18 cellular contexts compared by ENCODE assay signal in the genomic region with DNA sequence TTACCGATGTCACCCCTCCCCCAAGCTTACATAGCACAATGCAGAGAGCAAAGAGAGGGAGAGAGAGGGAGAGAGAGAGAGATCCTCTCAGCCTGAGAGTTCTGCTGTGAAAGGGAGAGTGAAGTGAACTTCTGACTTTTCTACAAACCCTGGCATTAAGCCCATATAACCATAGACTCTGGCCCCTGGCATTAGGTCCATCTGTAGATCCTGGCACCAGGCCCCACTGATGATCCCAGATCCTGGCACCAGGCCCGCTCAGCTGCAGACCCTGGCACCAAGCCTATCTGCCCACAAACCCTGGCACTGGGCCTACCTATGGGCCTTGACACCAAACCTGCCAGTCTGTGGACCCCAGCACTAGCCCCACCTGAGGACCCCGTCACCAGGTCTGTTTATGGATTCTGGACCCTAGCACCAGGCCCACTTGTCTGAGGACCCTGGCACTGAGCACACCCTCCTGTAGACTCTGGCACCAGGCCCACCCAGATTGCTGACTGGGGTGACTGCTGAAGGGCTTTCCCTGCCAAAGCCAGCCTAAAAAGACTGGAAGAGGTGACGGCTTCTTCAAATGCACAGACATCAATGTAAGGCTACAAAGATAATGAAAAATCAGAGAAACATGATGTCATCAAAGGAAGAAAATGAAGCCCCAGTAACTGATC. TPM values are rescaled to one million over a fixed set of nuclear protein-coding genes. Genes with fewer than 3 reads are reported as not detected.
DNase-seq lines count a peak whose midpoint lies in the region; ATAC-seq and TF ChIP-seq lines count a peak whose summit lies in the region.
"Had no signal": no experiment of that assay in that cellular context is flagged by ENCODE, and none has a peak within 500 bp of the region (broad histone marks: within the 10 kb centered on the region; RNA-seq: fewer than 3 reads in every experiment).

No MANE protein-coding gene starts in this region.

- H3K27ac Mint-ChIP-seq in activated naive CD4-positive, alpha-beta T cell treated with anti-CD3 and anti-CD28 coated beads, Interleukin-2, amount 10 ng/mL, durations not matched to agents 7 days and 5 days, result no peak overlapping the region
- H3K27ac Mint-ChIP-seq in activated naive CD4-positive, alpha-beta T cell treated with anti-CD3 and anti-CD28 coated beads, Interleukin-2, amount 50 U/mL, for 72 hours, result no peak overlapping the region
- H3K27ac Mint-ChIP-seq in WTC11, result no peak overlapping the region
- no peak overlapping the region for H3K27ac Mint-ChIP-seq in activated CD8-positive, alpha-beta memory T cell treated with anti-CD3 and anti-CD28 coated beads, Interleukin-2, amount 10 ng/mL, durations not matched to agents 7 days and 5 days
- H3K27ac Mint-ChIP-seq: CD4-positive, CD25-positive, alpha-beta regulatory T cell had no signal

- H3K4me3 Mint-ChIP-seq in activated naive CD4-positive, alpha-beta T cell treated with anti-CD3 and anti-CD28 coated beads, Interleukin-2, amount 10 ng/mL, durations not matched to agents 7 days and 5 days, result no peak overlapping the region
- H3K4me3 Mint-ChIP-seq in WTC11, result no peak overlapping the region
- H3K4me3 Mint-ChIP-seq in activated CD8-positive, alpha-beta memory T cell treated with anti-CD3 and anti-CD28 coated beads, Interleukin-2, amount 10 ng/mL, durations not matched to agents 7 days and 5 days, result no peak overlapping the region
- H3K4me3 Mint-ChIP-seq: CD4-positive, CD25-positive, alpha-beta regulatory T cell had no signal

- H3K27me3 ChIP-seq in sigmoid colon, result no peaks in the 10 kb centered on the region
- H3K27me3 ChIP-seq: SJSA1, uterus had no signal

- no peaks in the 10 kb centered on the region for H3K36me3 Mint-ChIP-seq in activated naive CD4-positive, alpha-beta T cell treated with anti-CD3 and anti-CD28 coated beads, Interleukin-2, amount 10 ng/mL, durations not matched to agents 7 days and 5 days
- H3K36me3 Mint-ChIP-seq in activated naive CD4-positive, alpha-beta T cell treated with anti-CD3 and anti-CD28 coated beads, Interleukin-2, amount 50 U/mL, for 72 hours, result no peaks in the 10 kb centered on the region
- no peaks in the 10 kb centered on the region for H3K36me3 Mint-ChIP-seq in WTC11
- peaks cover 3% of the 10 kb centered on the region for H3K36me3 Mint-ChIP-seq in activated CD8-positive, alpha-beta memory T cell treated with anti-CD3 and anti-CD28 coated beads, Interleukin-2, amount 10 ng/mL, durations not matched to agents 7 days and 5 days
- H3K36me3 Mint-ChIP-seq: CD4-positive, CD25-positive, alpha-beta regulatory T cell had no signal

- TF ChIP-seq POLR2A in sigmoid colon (IDR thresholded peaks at IDR 0.05), result no peak

- 24 to 72% methylated on average over 4 of the region's 4 CpGs for WGBS in sigmoid colon, 2 donors

- no peaks in the 10 kb centered on the region for H3K9me3 Mint-ChIP-seq in activated naive CD4-positive, alpha-beta T cell treated with anti-CD3 and anti-CD28 coated beads, Interleukin-2, amount 10 ng/mL, durations not matched to agents 7 days and 5 days
- peaks cover 5% of the 10 kb centered on the region in 2 donors for H3K9me3 Mint-ChIP-seq in activated naive CD4-positive, alpha-beta T cell treated with anti-CD3 and anti-CD28 coated beads, Interleukin-2, amount 50 U/mL, for 72 hours
- H3K9me3 Mint-ChIP-seq in WTC11, result no peaks in the 10 kb centered on the region; the same call in 1 of the 2 replicates
- peaks cover 3% of the 10 kb centered on the region for H3K9me3 Mint-ChIP-seq in activated CD8-positive, alpha-beta memory T cell treated with anti-CD3 and anti-CD28 coated beads, Interleukin-2, amount 10 ng/mL, durations not matched to agents 7 days and 5 days (ENCODE audit: low read depth)

- peaks cover 3% of the 10 kb centered on the region for H3K4me1 Mint-ChIP-seq in activated naive CD4-positive, alpha-beta T cell treated with anti-CD3 and anti-CD28 coated beads, Interleukin-2, amount 10 ng/mL, durations not matched to agents 7 days and 5 days
- H3K4me1 Mint-ChIP-seq in WTC11, result peaks cover 7% of the 10 kb centered on the region
- peaks cover 8% of the 10 kb centered on the region for H3K4me1 Mint-ChIP-seq in activated CD8-positive, alpha-beta memory T cell treated with anti-CD3 and anti-CD28 coated beads, Interleukin-2, amount 10 ng/mL, durations not matched to agents 7 days and 5 days

- H3K36me3 ChIP-seq in sigmoid colon, result no peaks in the 10 kb centered on the region
- H3K36me3 ChIP-seq: SJSA1, uterus had no signal

- CTCF ChIA-PET in activated naive CD4-positive, alpha-beta T cell treated with anti-CD3 and anti-CD28 coated beads, Interleukin-2, amount 10 ng/mL, durations not matched to agents 7 days and 5 days (lab: Charles Lee), result interaction anchor here (1.0 kb wide), 1 partner anchor 645 kb away, joined by 3 read pairs; no protein-coding TSS in a partner anchor
- CTCF ChIA-PET in WTC11 (lab: Charles Lee), result interaction anchor here (0.6 to 2.0 kb wide), 6 partner anchors 26 to 645 kb away, joined by 3 to 5 read pairs (median 4); no protein-coding TSS in a partner anchor
- CTCF ChIA-PET in activated CD8-positive, alpha-beta memory T cell treated with anti-CD3 and anti-CD28 coated beads, Interleukin-2, amount 10 ng/mL, durations not matched to agents 7 days and 5 days (lab: Charles Lee), result interaction anchor here (0.9 to 1.6 kb wide), 4 partner anchors 9 to 179 kb away, joined by 3 to 6 read pairs (median 3); no protein-coding TSS in a partner anchor

- peak; percentile 14 for DNase-seq in activated naive CD4-positive, alpha-beta T cell treated with anti-CD3 and anti-CD28 coated beads, Interleukin-2, amount 10 ng/mL, durations not matched to agents 7 days and 5 days
- DNase-seq in activated naive CD4-positive, alpha-beta T cell treated with anti-CD3 and anti-CD28 coated beads, Interleukin-2, amount 50 U/mL, for 72 hours (ENCODE audit: low spot score in 2 of 2), result no peak
- DNase-seq in NCI-H2081 (lab: John Stamatoyannopoulos, UW) (peak; percentile 66 to 80), WTC11 (ENCODE audit: low spot score) (no peak), sigmoid colon (peak; percentile 62)
- no peak for DNase-seq in activated CD8-positive, alpha-beta memory T cell treated with anti-CD3 and anti-CD28 coated beads, Interleukin-2, amount 10 ng/mL, durations not matched to agents 7 days and 5 days
- no peak for DNase-seq in stimulated activated naive CD4-positive, alpha-beta T cell treated with Interleukin-2 at 50 U/mL for 16 hours (lab: John Stamatoyannopoulos, UW)
- DNase-seq: activated CD4-positive, alpha-beta T cell treated with anti-CD3 and anti-CD28 coated beads for 1 hour; anterior cingulate cortex; CD4-positive, CD25-positive, alpha-beta regulatory T cell; hypothalamus; NCI-H2227 treated with DMSO at 0.1 percent for 48 hours; stimulated activated CD4-positive, alpha-beta T cell treated with anti-CD3 and anti-CD28 coated beads, Interleukin-1b, Interleukin-23, amount 100 ng/mL, for 48 hours; T1000; uterus had no signal

- H3K27me3 Mint-ChIP-seq in activated naive CD4-positive, alpha-beta T cell treated with anti-CD3 and anti-CD28 coated beads, Interleukin-2, amount 10 ng/mL, durations not matched to agents 7 days and 5 days, result peaks cover 18% of the 10 kb centered on the region
- H3K27me3 Mint-ChIP-seq in WTC11 (ENCODE audit: low read depth), result no peaks in the 10 kb centered on the region; the same call in 1 of the 2 replicates
- peaks cover 20% of the 10 kb centered on the region for H3K27me3 Mint-ChIP-seq in activated CD8-positive, alpha-beta memory T cell treated with anti-CD3 and anti-CD28 coated beads, Interleukin-2, amount 10 ng/mL, durations not matched to agents 7 days and 5 days

- no peak for TF ChIP-seq EP300 in sigmoid colon (IDR thresholded peaks at IDR 0.05)

- no peak overlapping the region for H3K27ac ChIP-seq in sigmoid colon
- H3K27ac ChIP-seq: SJSA1, uterus had no signal

- no peaks in the 10 kb centered on the region for H3K4me1 ChIP-seq in sigmoid colon
- H3K4me1 ChIP-seq: SJSA1, uterus had no signal

- POLR2A ChIA-PET in WTC11 (lab: Charles Lee), result no interaction called here

- intact Hi-C loops in sigmoid colon (cut with DNase I), result no loop called here

- ATAC-seq in activated naive CD4-positive, alpha-beta T cell treated with anti-CD3 and anti-CD28 coated beads, Interleukin-2, amount 50 U/mL, for 72 hours, result no peak
- ATAC-seq in WTC11 (0 out of 2 replicates have a peak, but pooled peaks have one; percentile 30), HG03571 (IDR thresholded peaks at IDR 0.05; ENCODE audit: unreplicated experiment) (no peak)
- no peak for ATAC-seq in activated CD8-positive, alpha-beta memory T cell treated with anti-CD3 and anti-CD28 coated beads, Interleukin-2, amount 10 ng/mL, durations not matched to agents 7 days and 5 days
- ATAC-seq: sciatic nerve had no signal

- TF ChIP-seq CTCF in WTC11 (IDR thresholded peaks at IDR 0.05) (no peak), sigmoid colon (IDR thresholded peaks at IDR 0.05) (no peak)

- peaks cover 0 to 7% (median 2%) of the 10 kb centered on the region in 4 donors for H3K9me3 ChIP-seq in sigmoid colon
- H3K9me3 ChIP-seq: SJSA1 had no signal

- no peak overlapping the region for H3K4me3 ChIP-seq in sigmoid colon
- H3K4me3 ChIP-seq: SJSA1, uterus had no signal

TF ChIP-seq in WTC11, 78 proteins besides CTCF, POLR2A, EP300 and RAD21 (continues in another document):
- TF ChIP-seq SP1 (CRISPR knock-in tag; conservative IDR thresholded peaks at IDR 0.05), result no peak

RNA-seq across cellular contexts. Expression of gene KRT83, which starts 14.5 kb away (rescaled TPM):
- total RNA-seq in activated naive CD4-positive, alpha-beta T cell treated with anti-CD3 and anti-CD28 coated beads, Interleukin-2, amount 50 U/mL, for 72 hours, result not detected
- not detected in 3 replicates for total RNA-seq in WTC11 (2021)
- not detected for total RNA-seq in sigmoid colon
- polyA plus RNA-seq in sigmoid colon, result not detected
- not detected for total RNA-seq in activated CD8-positive, alpha-beta memory T cell treated with anti-CD3 and anti-CD28 coated beads, Interleukin-2, amount 10 ng/mL, durations not matched to agents 7 days and 5 days
- total RNA-seq: CD4-positive, CD25-positive, alpha-beta regulatory T cell; sciatic nerve; SJSA1 had no signal
- polyA plus RNA-seq: CD4-positive, CD25-positive, alpha-beta regulatory T cell had no signal

RNA-seq across cellular contexts. Expression of gene KRT85, which starts 31.6 kb away (rescaled TPM):
- total RNA-seq in activated naive CD4-positive, alpha-beta T cell treated with anti-CD3 and anti-CD28 coated beads, Interleukin-2, amount 50 U/mL, for 72 hours, result not detected
- total RNA-seq in WTC11 (2021) (not detected in 3 replicates), sigmoid colon (not detected)
- polyA plus RNA-seq in sigmoid colon, result not detected
- total RNA-seq in activated CD8-positive, alpha-beta memory T cell treated with anti-CD3 and anti-CD28 coated beads, Interleukin-2, amount 10 ng/mL, durations not matched to agents 7 days and 5 days, result not detected
- total RNA-seq: CD4-positive, CD25-positive, alpha-beta regulatory T cell; sciatic nerve; SJSA1 had no signal
- polyA plus RNA-seq: CD4-positive, CD25-positive, alpha-beta regulatory T cell had no signal

RNA-seq across cellular contexts. Expression of gene KRT81, which starts 44.4 kb away (rescaled TPM):
- not detected for total RNA-seq in activated naive CD4-positive, alpha-beta T cell treated with anti-CD3 and anti-CD28 coated beads, Interleukin-2, amount 50 U/mL, for 72 hours
- total RNA-seq in WTC11 (2021), result 0.21 to 0.70 TPM (median 0.34 TPM) in 3 replicates
- under 1 TPM in 1 of 4 donors, not detected in 3; 0.14 TPM for total RNA-seq in sigmoid colon
- polyA plus RNA-seq in sigmoid colon, result under 1 TPM in 1 of 3 donors, not detected in 2; 0.17 TPM
- under 1 TPM in 1 of 2 experiments, not detected in 1; 0.30 TPM for total RNA-seq in activated CD8-positive, alpha-beta memory T cell treated with anti-CD3 and anti-CD28 coated beads, Interleukin-2, amount 10 ng/mL, durations not matched to agents 7 days and 5 days
- total RNA-seq: CD4-positive, CD25-positive, alpha-beta regulatory T cell; sciatic nerve; uterus had no signal
- polyA plus RNA-seq: CD4-positive, CD25-positive, alpha-beta regulatory T cell had no signal

RNA-seq across cellular contexts. Expression of gene KRT84, which starts 49.7 kb away (rescaled TPM):
- not detected for total RNA-seq in activated naive CD4-positive, alpha-beta T cell treated with anti-CD3 and anti-CD28 coated beads, Interleukin-2, amount 50 U/mL, for 72 hours
- total RNA-seq in WTC11 (2021) (not detected in 3 replicates), sigmoid colon (not detected)
- not detected for polyA plus RNA-seq in sigmoid colon
- total RNA-seq in activated CD8-positive, alpha-beta memory T cell treated with anti-CD3 and anti-CD28 coated beads, Interleukin-2, amount 10 ng/mL, durations not matched to agents 7 days and 5 days, result not detected
- total RNA-seq: CD4-positive, CD25-positive, alpha-beta regulatory T cell; sciatic nerve; SJSA1 had no signal
- polyA plus RNA-seq: CD4-positive, CD25-positive, alpha-beta regulatory T cell had no signal

Comparison
In these comparisons a context has a peak if more than half of its experiments do, and no peak if none do; other contexts are left out.
1. DNase-seq: peak in activated naive CD4-positive, alpha-beta T cell treated with anti-CD3 and anti-CD28 coated beads, Interleukin-2, amount 10 ng/mL, durations not matched to agents 7 days and 5 days (single experiment), NCI-H2081 (2 of 2) and sigmoid colon (single experiment); none in activated naive CD4-positive, alpha-beta T cell treated with anti-CD3 and anti-CD28 coated beads, Interleukin-2, amount 50 U/mL, for 72 hours (0 of 2), WTC11 (single experiment), activated CD8-positive, alpha-beta memory T cell treated with anti-CD3 and anti-CD28 coated beads, Interleukin-2, amount 10 ng/mL, durations not matched to agents 7 days and 5 days (single experiment) and stimulated activated naive CD4-positive, alpha-beta T cell treated with Interleukin-2 at 50 U/mL for 16 hours (single experiment).